ENCODE assay signal across 1 cellular context in genomic region chr3:20668411-20668810, GRCh38.
TF ChIP-seq lines count a peak whose summit lies in the region.

No MANE protein-coding gene starts in this region.

TF ChIP-seq in GM23338, 12 proteins besides CTCF, POLR2A, EP300 and RAD21 (continued from another document):
- TF ChIP-seq ZNF462 (CRISPR knock-in tag; IDR thresholded peaks at IDR 0.05) = no peak
- no peak for TF ChIP-seq REST (IDR thresholded peaks at IDR 0.05; ENCODE audit: unreplicated experiment)
- no peak for TF ChIP-seq JUNB (IDR thresholded peaks at IDR 0.05; ENCODE audit: unreplicated experiment)
- TF ChIP-seq EZH2phosphoT487 (IDR thresholded peaks at IDR 0.05; ENCODE audit: unreplicated experiment) = no peak
- no peak for TF ChIP-seq ZNF114 (CRISPR knock-in tag; IDR thresholded peaks at IDR 0.05)
- TF ChIP-seq ZNF331 (CRISPR knock-in tag; IDR thresholded peaks at IDR 0.05; ENCODE audit: low read depth) = no peak
- no peak for TF ChIP-seq CREB1 (CRISPR knock-in tag; IDR thresholded peaks at IDR 0.05; ENCODE audit: low read depth)
